Comparison of ENCODE assay signal across 10 cellular contexts in the genomic region with DNA sequence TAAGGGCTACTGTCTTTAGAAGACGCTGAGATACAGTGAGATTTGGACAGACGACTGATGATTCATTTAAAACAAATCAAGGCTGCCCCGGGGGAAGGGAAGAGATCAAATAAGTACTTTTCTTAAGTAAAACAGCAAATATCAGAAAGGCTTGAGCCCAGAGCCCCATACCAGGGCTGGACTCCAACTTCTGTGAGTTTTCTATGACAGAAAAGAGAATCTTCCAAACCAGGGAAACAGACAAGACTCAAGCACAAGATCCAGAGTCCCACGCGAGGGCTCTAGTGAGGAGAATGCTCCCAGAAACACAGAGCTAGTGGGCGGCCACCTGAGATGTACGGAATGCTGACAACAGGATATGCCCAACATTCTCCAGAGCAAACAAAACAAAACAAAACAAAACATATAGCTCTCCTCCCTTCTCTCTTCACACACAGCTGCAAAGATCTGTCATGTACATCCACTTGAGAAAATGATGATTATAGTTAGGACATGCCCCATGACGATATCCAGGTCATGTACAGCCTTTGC. TPM values are rescaled to one million over a fixed set of nuclear protein-coding genes. Genes with fewer than 3 reads are reported as not detected.
DNase-seq lines count a peak whose midpoint lies in the region; FAIRE-seq and TF ChIP-seq lines count a peak whose summit lies in the region.
"Had no signal": no experiment of that assay in that cellular context is flagged by ENCODE, and none has a peak within 500 bp of the region (broad histone marks: within the 10 kb centered on the region; RNA-seq: fewer than 3 reads in every experiment).

No MANE protein-coding gene starts in this region.

- peak overlapping the region; percentile 89 for H3K4me2 ChIP-seq in keratinocyte (ENCODE audit: control insufficient read depth, extremely low read depth, insufficient read depth, low read depth, low read length)

- TF ChIP-seq CTCF in brain microvascular endothelial cell (IDR thresholded peaks at IDR 0.05; ENCODE audit: low read depth, low read length, missing control alignments) (no peak), keratinocyte (optimal IDR thresholded peaks at IDR 0.05 in 1 of 3, IDR thresholded peaks at IDR 0.05 in 1 of 3, conservative IDR thresholded peaks at IDR 0.05 in 1 of 3; ENCODE audit: extremely low read depth in 1 of 3, insufficient read depth in 2 of 3, low read length in 3 of 3) (no peak), GM13977 (IDR thresholded peaks at IDR 0.05; ENCODE audit: extremely low read depth, insufficient read depth, missing control alignments) (no peak)

- no peaks in the 10 kb centered on the region for H3K9me3 ChIP-seq in keratinocyte (ENCODE audit: control insufficient read depth, low read depth, low read length)
- no peaks in the 10 kb centered on the region for H3K9me3 ChIP-seq in subcutaneous abdominal adipose tissue (ENCODE audit: control insufficient read depth in 5 of 5, low read length in 5 of 5)

- H3K9ac ChIP-seq in keratinocyte (ENCODE audit: control insufficient read depth, extremely low read depth, insufficient read depth, low read length) = peak overlapping the region; percentile 23
- peak overlapping the region in 2 of 5 donors; percentile 14 to 66 for H3K9ac ChIP-seq in subcutaneous abdominal adipose tissue (ENCODE audit: low read length in 5 of 5)

- no peak for FAIRE-seq in keratinocyte (lab: Jason Lieb, UNC)
- FAIRE-seq: colon had no signal

- CTCF ChIA-PET in HEK293T (lab: Yijun Ruan, JAX) = interaction anchor here (0.6 to 1.2 kb wide), 3 partner anchors 10 to 371 kb away, joined by 3 read pairs; no protein-coding TSS in a partner anchor

- H3K4me3 ChIP-seq in brain microvascular endothelial cell (ENCODE audit: low read depth, low read length) (no peak overlapping the region), keratinocyte (ENCODE audit: control insufficient read depth in 2 of 3, extremely low read depth in 1 of 3, insufficient read depth in 2 of 3, low read depth in 1 of 3, low read length in 3 of 3) (peak overlapping the region in 2 of 3 experiments; percentile 32 to 56), subcutaneous abdominal adipose tissue (ENCODE audit: low read depth in 1 of 5, low read length in 5 of 5) (peak overlapping the region in 1 of 5 donors; percentile 5)

- H3K27ac ChIP-seq in brain microvascular endothelial cell (peak overlapping the region; percentile 47), keratinocyte (ENCODE audit: control insufficient read depth, insufficient read depth, low read length) (peak overlapping the region; percentile 50), subcutaneous abdominal adipose tissue (ENCODE audit: low read depth, low read length) (peak overlapping the region; percentile 95)

- H3K9me1 ChIP-seq in keratinocyte (ENCODE audit: control insufficient read depth, extremely low read depth, insufficient read depth, low read length) = no peaks in the 10 kb centered on the region

- no peaks in the 10 kb centered on the region for H4K20me1 ChIP-seq in keratinocyte (ENCODE audit: control insufficient read depth, extremely low read depth, insufficient read depth, low read length)

- H3K36me3 ChIP-seq in brain microvascular endothelial cell (replicated peaks) (no peaks in the 10 kb centered on the region), keratinocyte (ENCODE audit: control insufficient read depth in 2 of 2, extremely low read depth in 1 of 2, insufficient read depth in 2 of 2, low read length in 2 of 2) (no peaks in the 10 kb centered on the region), subcutaneous abdominal adipose tissue (ENCODE audit: control insufficient read depth in 5 of 5, insufficient read depth in 5 of 5, low read length in 5 of 5) (peaks cover 0 to 2% (median 0%) of the 10 kb centered on the region in 5 donors)

- in situ Hi-C loops in brain microvascular endothelial cell (cut with HindIII; ENCODE audit: low pct_ligation_motif_present, low sequenced_read_pairs) = no loop called here
- in situ Hi-C loops in GM13977 (cut with MboI; ENCODE audit: low pct_unique_long_range_greater_than_20kb, low sequenced_read_pairs, unreplicated experiment) = no loop called here

- H3K4me1 ChIP-seq in keratinocyte (ENCODE audit: control insufficient read depth, extremely low read depth, insufficient read depth, low read length) (peaks cover 49% of the 10 kb centered on the region), subcutaneous abdominal adipose tissue (ENCODE audit: control insufficient read depth in 5 of 5, insufficient read depth in 5 of 5, low read length in 5 of 5) (peaks cover 9 to 92% (median 82%) of the 10 kb centered on the region in 5 donors)

- peaks cover 13% of the 10 kb centered on the region for H3K79me2 ChIP-seq in keratinocyte (ENCODE audit: control insufficient read depth, insufficient read depth, low read length)

- peak overlapping the region; percentile 21 for H2AFZ ChIP-seq in keratinocyte (ENCODE audit: control insufficient read depth, low read length)

- DNase-seq in M059J (ENCODE audit: low read depth) = peak; percentile 29
- peak; percentile 50 for DNase-seq in brain microvascular endothelial cell
- DNase-seq in keratinocyte (ENCODE audit: low read depth, low spot score) = no peak
- DNase-seq in NCI-H187 treated with DMSO at 0.1 percent for 48 hours (lab: John Stamatoyannopoulos, UW) = no peak
- DNase-seq in GM13977 (ENCODE audit: low spot score) = no peak
- no peak for DNase-seq in HEK293T (ENCODE audit: extremely low spot score)
- no peak for DNase-seq in NCI-H1105 (lab: John Stamatoyannopoulos, UW)
- DNase-seq: nephron progenitor cell had no signal

- dilution Hi-C loops in keratinocyte (cut with MboI; ENCODE audit: extremely low pct_ligation_motif_present, low sequenced_read_pairs) = no loop called here

- no peaks in the 10 kb centered on the region for H3K27me3 ChIP-seq in brain microvascular endothelial cell (replicated peaks)
- H3K27me3 ChIP-seq in keratinocyte (ENCODE audit: control insufficient read depth, extremely low read depth, insufficient read depth, low read length) = no peaks in the 10 kb centered on the region
- H3K27me3 ChIP-seq in subcutaneous abdominal adipose tissue (ENCODE audit: control insufficient read depth in 5 of 5, insufficient read depth in 4 of 5, low read length in 5 of 5) = no peaks in the 10 kb centered on the region

- POLR2A ChIA-PET in HEK293T (lab: Yijun Ruan, JAX) = interaction anchor here (0.8 to 3.4 kb wide), 4 partner anchors 9 to 79 kb away, joined by 3 to 16 read pairs (median 10); partner anchors contain the start of genes ACSL1 and CENPU

TF ChIP-seq in HEK293T, 16 proteins besides CTCF, POLR2A, EP300 and RAD21:
- no peak for TF ChIP-seq SUZ12 (IDR thresholded peaks at IDR 0.05)
- TF ChIP-seq FOXK2 (IDR thresholded peaks at IDR 0.05) = no peak
- no peak for TF ChIP-seq L3MBTL2 (conservative IDR thresholded peaks at IDR 0.05)
- no peak for TF ChIP-seq ARNT (IDR thresholded peaks at IDR 0.05)
- no peak for TF ChIP-seq BHLHE40 (IDR thresholded peaks at IDR 0.05; ENCODE audit: borderline replicate concordance)
- no peak for TF ChIP-seq FOXA1 (IDR thresholded peaks at IDR 0.05)
- no peak for TF ChIP-seq TARDBP (IDR thresholded peaks at IDR 0.05)
- TF ChIP-seq, protein P1, sequence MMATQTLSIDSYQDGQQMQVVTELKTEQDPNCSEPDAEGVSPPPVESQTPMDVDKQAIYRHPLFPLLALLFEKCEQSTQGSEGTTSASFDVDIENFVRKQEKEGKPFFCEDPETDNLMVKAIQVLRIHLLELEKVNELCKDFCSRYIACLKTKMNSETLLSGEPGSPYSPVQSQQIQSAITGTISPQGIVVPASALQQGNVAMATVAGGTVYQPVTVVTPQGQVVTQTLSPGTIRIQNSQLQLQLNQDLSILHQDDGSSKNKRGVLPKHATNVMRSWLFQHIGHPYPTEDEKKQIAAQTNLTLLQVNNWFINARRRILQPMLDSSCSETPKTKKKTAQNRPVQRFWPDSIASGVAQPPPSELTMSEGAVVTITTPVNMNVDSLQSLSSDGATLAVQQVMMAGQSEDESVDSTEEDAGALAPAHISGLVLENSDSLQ (IDR thresholded peaks at IDR 0.05) = no peak
- no peak for TF ChIP-seq ELF4 (IDR thresholded peaks at IDR 0.05)
- no peak for TF ChIP-seq ZNF384 (IDR thresholded peaks at IDR 0.05)
- TF ChIP-seq NFRKB (IDR thresholded peaks at IDR 0.05) = no peak
- TF ChIP-seq SP1 (IDR thresholded peaks at IDR 0.05) = no peak
- no peak for TF ChIP-seq FOXM1 (IDR thresholded peaks at IDR 0.05; ENCODE audit: borderline replicate concordance)
- TF ChIP-seq HDGF (IDR thresholded peaks at IDR 0.05; ENCODE audit: borderline replicate concordance) = no peak
- no peak for TF ChIP-seq LEF1 (IDR thresholded peaks at IDR 0.05; ENCODE audit: borderline replicate concordance)
- no peak for TF ChIP-seq CTBP1 (IDR thresholded peaks at IDR 0.05; ENCODE audit: borderline replicate concordance)

RNA-seq across cellular contexts. Expression of gene ACSL1, which starts 13.1 kb away (rescaled TPM):
- total RNA-seq in M059J (2014; rRNA removed; shearing (Covaris generic)) = 7.5 and 11.1 TPM in 2 replicates
- polyA plus RNA-seq in keratinocyte = 46.4 to 64.3 TPM (median 60.6 TPM) in 3 replicates
- 58.9 TPM for polyA plus RNA-seq in keratinocyte (2011; ENCODE audit: low read depth)
- 26.6 and 55.5 TPM in 2 replicates for polyA plus RNA-seq in keratinocyte (2011; cell fraction: cytosol; rRNA removed)
- polyA plus RNA-seq in keratinocyte (2011; cell fraction: nucleus; rRNA removed) = 61.3 and 76.7 TPM in 2 replicates
- polyA plus RNA-seq in keratinocyte (2012; ENCODE audit: low replicate concordance) = 49.9 and 91.8 TPM in 2 replicates
- polyA minus RNA-seq in keratinocyte = 68.3 to 118 TPM (median 104 TPM) in 3 replicates
- polyA minus RNA-seq in keratinocyte (2011; cell fraction: cytosol; rRNA and poly(A)+ RNA removed) = 75.0 TPM
- 67.1 and 83.1 TPM in 2 replicates for polyA minus RNA-seq in keratinocyte (2011; cell fraction: nucleus; rRNA and poly(A)+ RNA removed)

Comparison
In these comparisons a context has a peak if more than half of its experiments do, and no peak if none do; other contexts are left out.
1. DNase-seq: peak in M059J (single experiment) and brain microvascular endothelial cell (single experiment); none in keratinocyte (single experiment), NCI-H187 treated with DMSO at 0.1 percent for 48 hours (single experiment), GM13977 (single experiment), HEK293T (single experiment) and NCI-H1105 (single experiment).
2. Peak in every context shown above with its lines, with median percentiles within 50 percentile points of each other: H3K27ac ChIP-seq.